Comparison of ENCODE assay signal across 8 cellular contexts in genomic region chr1:94805912-94806311, GRCh38. TPM values are rescaled to one million over a fixed set of nuclear protein-coding genes. Genes with fewer than 3 reads are reported as not detected.
DNase-seq lines count a peak whose midpoint lies in the region; ATAC-seq and TF ChIP-seq lines count a peak whose summit lies in the region.

No MANE protein-coding gene starts in this region.

- H3K4me1 Mint-ChIP-seq in activated B cell treated with CpG ODN at 0.5 μM for 24 hours (peaks cover 7% of the 10 kb centered on the region), chondrocyte (ENCODE audit: low read depth) (peaks cover 21% of the 10 kb centered on the region)

- no peak overlapping the region for H2AFZ ChIP-seq in DND-41 (ENCODE audit: low read depth, low read length)

- no peak overlapping the region for H3K4me2 ChIP-seq in DND-41 (ENCODE audit: insufficient read depth, low read length)

- intact Hi-C loops in activated B cell treated with CpG ODN at 0.5 μM for 24 hours (cut with micrococcal nuclease) = loop anchor here (1.0 to 10.0 kb wide), 6 partner anchors 292 to 1501 kb away; no protein-coding TSS in a partner anchor
- intact Hi-C loops in left lung (cut with DNase I) = loop anchor here in 1 of 2 donors (10.0 kb wide), 1 partner anchor 281 kb away; no protein-coding TSS in a partner anchor

- H3K9ac ChIP-seq in DND-41 (ENCODE audit: low read depth, low read length) = no peak overlapping the region

- no peaks in the 10 kb centered on the region for H3K9me3 Mint-ChIP-seq in activated B cell treated with CpG ODN at 0.5 μM for 24 hours
- no peaks in the 10 kb centered on the region for H3K9me3 Mint-ChIP-seq in chondrocyte (ENCODE audit: low read depth)

- peaks cover 32% of the 10 kb centered on the region for H3K4me1 ChIP-seq in DND-41 (ENCODE audit: insufficient read depth, low read length)
- H3K4me1 ChIP-seq in left lung = peaks cover 12 to 33% of the 10 kb centered on the region in 2 donors

- no peaks in the 10 kb centered on the region for H4K20me1 ChIP-seq in DND-41 (ENCODE audit: insufficient read depth, low read length)

- H3K27me3 Mint-ChIP-seq in activated B cell treated with CpG ODN at 0.5 μM for 24 hours (peaks cover 6% of the 10 kb centered on the region), chondrocyte (ENCODE audit: low read depth) (no peaks in the 10 kb centered on the region)

- ATAC-seq in DND-41 (ENCODE audit: insufficient read depth, low read depth) (peak; percentile 37; the same call in 1 of the 3 replicates), GM21723 (IDR thresholded peaks at IDR 0.05; ENCODE audit: unreplicated experiment) (peak; percentile 63), activated B cell treated with CpG ODN at 0.5 μM for 24 hours (ENCODE audit: low read depth) (peak; percentile 89), left lung (peak; percentile 76), GM21529 (IDR thresholded peaks at IDR 0.05; ENCODE audit: unreplicated experiment) (no peak)

- no peaks in the 10 kb centered on the region for H3K27me3 ChIP-seq in DND-41 (ENCODE audit: insufficient read depth, low read length, poor library complexity)
- no peaks in the 10 kb centered on the region for H3K27me3 ChIP-seq in left lung

- H3K36me3 ChIP-seq in DND-41 (ENCODE audit: insufficient read depth, low read length) = no peaks in the 10 kb centered on the region
- no peaks in the 10 kb centered on the region for H3K36me3 ChIP-seq in left lung

- no peak overlapping the region for H3K27ac Mint-ChIP-seq in activated B cell treated with CpG ODN at 0.5 μM for 24 hours
- no peak overlapping the region for H3K27ac Mint-ChIP-seq in chondrocyte (ENCODE audit: unreplicated experiment)

- CTCF ChIA-PET in activated B cell treated with CpG ODN at 0.5 μM for 24 hours (lab: Charles Lee) = interaction anchor here (0.7 to 6.6 kb wide), 13 partner anchors 48 to 780 kb away, joined by 3 to 143 read pairs (median 5); partner anchors contain the start of gene RWDD3

- H3K4me3 ChIP-seq in DND-41 (ENCODE audit: low read depth in 1 of 2, low read length in 2 of 2) (no peak overlapping the region), left lung (no peak overlapping the region)

- POLR2A ChIA-PET in activated B cell treated with CpG ODN at 0.5 μM for 24 hours (lab: Charles Lee) = no interaction called here

- no peak overlapping the region for H3K27ac ChIP-seq in DND-41 (ENCODE audit: low read length)
- H3K27ac ChIP-seq in left lung = no peak overlapping the region

- H3K79me2 ChIP-seq in DND-41 (ENCODE audit: insufficient read depth, low read length) = no peaks in the 10 kb centered on the region

- H3K4me3 Mint-ChIP-seq in activated B cell treated with CpG ODN at 0.5 μM for 24 hours = no peak overlapping the region
- no peak overlapping the region for H3K4me3 Mint-ChIP-seq in chondrocyte (ENCODE audit: unreplicated experiment)

- TF ChIP-seq CTCF in DND-41 (IDR thresholded peaks at IDR 0.05; ENCODE audit: borderline replicate concordance, extremely low read depth, low read length, poor library complexity, severe bottlenecking) (peak; percentile 95), activated B cell treated with CpG ODN at 0.5 μM for 24 hours (IDR thresholded peaks at IDR 0.05) (peak; percentile 87), chondrocyte (IDR thresholded peaks at IDR 0.05) (peak; percentile 99), left lung (IDR thresholded peaks at IDR 0.05) (peak; percentile 94 to 98)

- H3K9me3 ChIP-seq in DND-41 (ENCODE audit: insufficient read depth, low read length, severe bottlenecking) (no peaks in the 10 kb centered on the region), left lung (no peaks in the 10 kb centered on the region)

- no peaks in the 10 kb centered on the region for H3K36me3 Mint-ChIP-seq in activated B cell treated with CpG ODN at 0.5 μM for 24 hours (ENCODE audit: low read depth)
- H3K36me3 Mint-ChIP-seq in chondrocyte (ENCODE audit: low read depth) = no peaks in the 10 kb centered on the region

- DNase-seq in DND-41 = peak; percentile 67
- DNase-seq in NCI-H2029 (lab: John Stamatoyannopoulos, UW) = peak; percentile 54
- peak; percentile 27 for DNase-seq in activated B cell treated with CpG ODN at 0.5 μM for 24 hours
- no peak for DNase-seq in chondrocyte (ENCODE audit: low spot score)
- DNase-seq in left lung = peak in 1 of 2 donors; percentile 48
- peak in 2 of 3 experiments; percentile 17 to 22 for DNase-seq in stimulated activated CD4-positive, alpha-beta T cell treated with anti-CD3 and anti-CD28 coated beads, TNF-alpha, amount 100 ng/mL, for 4 hours (ENCODE audit: low read depth in 3 of 3)

RNA-seq across cellular contexts. Expression of gene SLC44A3, which starts 14.2 kb away (rescaled TPM):
- total RNA-seq in activated B cell treated with CpG ODN at 0.5 μM for 24 hours (not detected in 2 replicates), chondrocyte (1.5 to 2.5 TPM (median 2.2 TPM) in 3 replicates), left lung (10 to 100 TPM; 14.1 to 38.4 TPM)
